1 cellular context compared by ENCODE assay signal in the genomic region with DNA sequence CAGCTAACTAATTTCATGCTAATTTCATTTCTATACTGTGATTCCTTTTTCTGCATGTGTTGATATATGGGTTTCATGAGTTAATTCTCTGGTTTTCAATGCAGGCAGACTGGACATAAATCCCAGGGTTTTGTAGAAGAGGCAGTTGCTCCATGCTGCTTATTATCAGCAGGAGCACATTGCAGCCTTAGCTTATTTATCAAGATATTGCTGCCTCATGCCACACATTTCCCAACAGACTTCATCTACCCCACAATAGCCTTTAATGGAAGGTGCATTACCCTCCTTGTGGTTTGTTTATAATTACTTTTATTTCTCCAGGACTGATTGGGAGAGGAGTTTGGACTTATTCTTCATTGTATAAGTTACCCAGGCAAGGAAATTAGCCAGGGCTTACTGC.
TF ChIP-seq lines count a peak whose summit lies in the region.

No MANE protein-coding gene starts in this region.

TF ChIP-seq in K562, 482 proteins besides CTCF, POLR2A, EP300 and RAD21 (continued from another document and continues in another):
- TF ChIP-seq, protein P1, sequence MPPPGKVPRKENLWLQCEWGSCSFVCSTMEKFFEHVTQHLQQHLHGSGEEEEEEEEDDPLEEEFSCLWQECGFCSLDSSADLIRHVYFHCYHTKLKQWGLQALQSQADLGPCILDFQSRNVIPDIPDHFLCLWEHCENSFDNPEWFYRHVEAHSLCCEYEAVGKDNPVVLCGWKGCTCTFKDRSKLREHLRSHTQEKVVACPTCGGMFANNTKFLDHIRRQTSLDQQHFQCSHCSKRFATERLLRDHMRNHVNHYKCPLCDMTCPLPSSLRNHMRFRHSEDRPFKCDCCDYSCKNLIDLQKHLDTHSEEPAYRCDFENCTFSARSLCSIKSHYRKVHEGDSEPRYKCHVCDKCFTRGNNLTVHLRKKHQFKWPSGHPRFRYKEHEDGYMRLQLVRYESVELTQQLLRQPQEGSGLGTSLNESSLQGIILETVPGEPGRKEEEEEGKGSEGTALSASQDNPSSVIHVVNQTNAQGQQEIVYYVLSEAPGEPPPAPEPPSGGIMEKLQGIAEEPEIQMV (tag; conservative IDR thresholded peaks at IDR 0.05; ENCODE audit: low read depth) = no peak
- TF ChIP-seq, protein P2, sequence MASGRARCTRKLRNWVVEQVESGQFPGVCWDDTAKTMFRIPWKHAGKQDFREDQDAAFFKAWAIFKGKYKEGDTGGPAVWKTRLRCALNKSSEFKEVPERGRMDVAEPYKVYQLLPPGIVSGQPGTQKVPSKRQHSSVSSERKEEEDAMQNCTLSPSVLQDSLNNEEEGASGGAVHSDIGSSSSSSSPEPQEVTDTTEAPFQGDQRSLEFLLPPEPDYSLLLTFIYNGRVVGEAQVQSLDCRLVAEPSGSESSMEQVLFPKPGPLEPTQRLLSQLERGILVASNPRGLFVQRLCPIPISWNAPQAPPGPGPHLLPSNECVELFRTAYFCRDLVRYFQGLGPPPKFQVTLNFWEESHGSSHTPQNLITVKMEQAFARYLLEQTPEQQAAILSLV (tag; IDR thresholded peaks at IDR 0.05) = no peak
- peak; percentile 44; the same call in 1 of the 2 replicates for TF ChIP-seq ZNF584 (CRISPR knock-in tag; IDR thresholded peaks at IDR 0.05; ENCODE audit: low read depth)
- TF ChIP-seq ZNF224 (CRISPR knock-in tag; IDR thresholded peaks at IDR 0.05) = no peak
- TF ChIP-seq, protein P3, sequence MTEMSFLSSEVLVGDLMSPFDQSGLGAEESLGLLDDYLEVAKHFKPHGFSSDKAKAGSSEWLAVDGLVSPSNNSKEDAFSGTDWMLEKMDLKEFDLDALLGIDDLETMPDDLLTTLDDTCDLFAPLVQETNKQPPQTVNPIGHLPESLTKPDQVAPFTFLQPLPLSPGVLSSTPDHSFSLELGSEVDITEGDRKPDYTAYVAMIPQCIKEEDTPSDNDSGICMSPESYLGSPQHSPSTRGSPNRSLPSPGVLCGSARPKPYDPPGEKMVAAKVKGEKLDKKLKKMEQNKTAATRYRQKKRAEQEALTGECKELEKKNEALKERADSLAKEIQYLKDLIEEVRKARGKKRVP (CRISPR knock-in tag; IDR thresholded peaks at IDR 0.05) = peak; percentile 23; the same call in 1 of the 2 replicates
- TF ChIP-seq, protein P4, sequence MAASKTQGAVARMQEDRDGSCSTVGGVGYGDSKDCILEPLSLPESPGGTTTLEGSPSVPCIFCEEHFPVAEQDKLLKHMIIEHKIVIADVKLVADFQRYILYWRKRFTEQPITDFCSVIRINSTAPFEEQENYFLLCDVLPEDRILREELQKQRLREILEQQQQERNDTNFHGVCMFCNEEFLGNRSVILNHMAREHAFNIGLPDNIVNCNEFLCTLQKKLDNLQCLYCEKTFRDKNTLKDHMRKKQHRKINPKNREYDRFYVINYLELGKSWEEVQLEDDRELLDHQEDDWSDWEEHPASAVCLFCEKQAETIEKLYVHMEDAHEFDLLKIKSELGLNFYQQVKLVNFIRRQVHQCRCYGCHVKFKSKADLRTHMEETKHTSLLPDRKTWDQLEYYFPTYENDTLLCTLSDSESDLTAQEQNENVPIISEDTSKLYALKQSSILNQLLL (CRISPR knock-in tag; IDR thresholded peaks at IDR 0.05; ENCODE audit: borderline replicate concordance) = no peak
- TF ChIP-seq COPS2 (conservative IDR thresholded peaks at IDR 0.05) = no peak
- no peak for TF ChIP-seq MCM2 (IDR thresholded peaks at IDR 0.05; ENCODE audit: low read depth)
- TF ChIP-seq ZNF778 (CRISPR knock-in tag; IDR thresholded peaks at IDR 0.05) = no peak
- no peak for TF ChIP-seq MED1 (CRISPR knock-in tag; IDR thresholded peaks at IDR 0.05; ENCODE audit: borderline replicate concordance)
- TF ChIP-seq, protein P5, sequence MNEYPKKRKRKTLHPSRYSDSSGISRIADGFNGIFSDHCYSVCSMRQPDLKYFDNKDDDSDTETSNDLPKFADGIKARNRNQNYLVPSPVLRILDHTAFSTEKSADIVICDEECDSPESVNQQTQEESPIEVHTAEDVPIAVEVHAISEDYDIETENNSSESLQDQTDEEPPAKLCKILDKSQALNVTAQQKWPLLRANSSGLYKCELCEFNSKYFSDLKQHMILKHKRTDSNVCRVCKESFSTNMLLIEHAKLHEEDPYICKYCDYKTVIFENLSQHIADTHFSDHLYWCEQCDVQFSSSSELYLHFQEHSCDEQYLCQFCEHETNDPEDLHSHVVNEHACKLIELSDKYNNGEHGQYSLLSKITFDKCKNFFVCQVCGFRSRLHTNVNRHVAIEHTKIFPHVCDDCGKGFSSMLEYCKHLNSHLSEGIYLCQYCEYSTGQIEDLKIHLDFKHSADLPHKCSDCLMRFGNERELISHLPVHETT (CRISPR knock-in tag; conservative IDR thresholded peaks at IDR 0.05 in 1 of 2, IDR thresholded peaks at IDR 0.05 in 1 of 2) = peak in 1 of 2 experiments; percentile 62; a peak in 1 of 4 replicates
- TF ChIP-seq HDAC2 (IDR thresholded peaks at IDR 0.05) = peak; percentile 75
- TF ChIP-seq GABPB1 (CRISPR knock-in tag; IDR thresholded peaks at IDR 0.05) = no peak
- TF ChIP-seq NFYB (IDR thresholded peaks at IDR 0.05; ENCODE audit: extremely low read depth, insufficient read length) = no peak
- no peak for TF ChIP-seq ZC3H4 (CRISPR knock-in tag; IDR thresholded peaks at IDR 0.05; ENCODE audit: borderline replicate concordance)
- no peak for TF ChIP-seq HDAC6 (IDR thresholded peaks at IDR 0.05; ENCODE audit: low read depth, low read length)
- TF ChIP-seq MEIS2 (IDR thresholded peaks at IDR 0.05; ENCODE audit: partially characterized antibody) = peak; percentile 85
- TF ChIP-seq NFE2 (IDR thresholded peaks at IDR 0.05; ENCODE audit: low read depth) = peak; percentile 89
- TF ChIP-seq POLR2AphosphoS2 (IDR thresholded peaks at IDR 0.05; ENCODE audit: low read length) = no peak
- peak; percentile 95 for TF ChIP-seq TEAD4 (IDR thresholded peaks at IDR 0.05; ENCODE audit: low read length)
- no peak for TF ChIP-seq TEAD4 (CRISPR knock-in tag; IDR thresholded peaks at IDR 0.05; ENCODE audit: borderline replicate concordance)
- no peak for TF ChIP-seq TARDBP (IDR thresholded peaks at IDR 0.05)
- TF ChIP-seq ARNT (IDR thresholded peaks at IDR 0.05) = no peak
- TF ChIP-seq, protein P6, sequence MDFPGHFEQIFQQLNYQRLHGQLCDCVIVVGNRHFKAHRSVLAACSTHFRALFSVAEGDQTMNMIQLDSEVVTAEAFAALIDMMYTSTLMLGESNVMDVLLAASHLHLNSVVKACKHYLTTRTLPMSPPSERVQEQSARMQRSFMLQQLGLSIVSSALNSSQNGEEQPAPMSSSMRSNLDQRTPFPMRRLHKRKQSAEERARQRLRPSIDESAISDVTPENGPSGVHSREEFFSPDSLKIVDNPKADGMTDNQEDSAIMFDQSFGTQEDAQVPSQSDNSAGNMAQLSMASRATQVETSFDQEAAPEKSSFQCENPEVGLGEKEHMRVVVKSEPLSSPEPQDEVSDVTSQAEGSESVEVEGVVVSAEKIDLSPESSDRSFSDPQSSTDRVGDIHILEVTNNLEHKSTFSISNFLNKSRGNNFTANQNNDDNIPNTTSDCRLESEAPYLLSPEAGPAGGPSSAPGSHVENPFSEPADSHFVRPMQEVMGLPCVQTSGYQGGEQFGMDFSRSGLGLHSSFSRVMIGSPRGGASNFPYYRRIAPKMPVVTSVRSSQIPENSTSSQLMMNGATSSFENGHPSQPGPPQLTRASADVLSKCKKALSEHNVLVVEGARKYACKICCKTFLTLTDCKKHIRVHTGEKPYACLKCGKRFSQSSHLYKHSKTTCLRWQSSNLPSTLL (IDR thresholded peaks at IDR 0.05) = no peak
- TF ChIP-seq, protein P7, sequence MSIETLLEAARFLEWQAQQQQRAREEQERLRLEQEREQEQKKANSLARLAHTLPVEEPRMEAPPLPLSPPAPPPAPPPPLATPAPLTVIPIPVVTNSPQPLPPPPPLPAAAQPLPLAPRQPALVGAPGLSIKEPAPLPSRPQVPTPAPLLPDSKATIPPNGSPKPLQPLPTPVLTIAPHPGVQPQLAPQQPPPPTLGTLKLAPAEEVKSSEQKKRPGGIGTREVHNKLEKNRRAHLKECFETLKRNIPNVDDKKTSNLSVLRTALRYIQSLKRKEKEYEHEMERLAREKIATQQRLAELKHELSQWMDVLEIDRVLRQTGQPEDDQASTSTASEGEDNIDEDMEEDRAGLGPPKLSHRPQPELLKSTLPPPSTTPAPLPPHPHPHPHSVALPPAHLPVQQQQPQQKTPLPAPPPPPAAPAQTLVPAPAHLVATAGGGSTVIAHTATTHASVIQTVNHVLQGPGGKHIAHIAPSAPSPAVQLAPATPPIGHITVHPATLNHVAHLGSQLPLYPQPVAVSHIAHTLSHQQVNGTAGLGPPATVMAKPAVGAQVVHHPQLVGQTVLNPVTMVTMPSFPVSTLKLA (conservative IDR thresholded peaks at IDR 0.05) = 0 out of 4 replicates have a peak, but pooled peaks of 1 of the 2 experiments have one; percentile 38
- TF ChIP-seq XRCC3 (IDR thresholded peaks at IDR 0.05) = no peak
- TF ChIP-seq TAF15 (IDR thresholded peaks at IDR 0.05; ENCODE audit: low read depth, low read length) = no peak
- TF ChIP-seq HDAC3 (IDR thresholded peaks at IDR 0.05; ENCODE audit: borderline replicate concordance, partially characterized antibody) = no peak
- TF ChIP-seq, protein P8, sequence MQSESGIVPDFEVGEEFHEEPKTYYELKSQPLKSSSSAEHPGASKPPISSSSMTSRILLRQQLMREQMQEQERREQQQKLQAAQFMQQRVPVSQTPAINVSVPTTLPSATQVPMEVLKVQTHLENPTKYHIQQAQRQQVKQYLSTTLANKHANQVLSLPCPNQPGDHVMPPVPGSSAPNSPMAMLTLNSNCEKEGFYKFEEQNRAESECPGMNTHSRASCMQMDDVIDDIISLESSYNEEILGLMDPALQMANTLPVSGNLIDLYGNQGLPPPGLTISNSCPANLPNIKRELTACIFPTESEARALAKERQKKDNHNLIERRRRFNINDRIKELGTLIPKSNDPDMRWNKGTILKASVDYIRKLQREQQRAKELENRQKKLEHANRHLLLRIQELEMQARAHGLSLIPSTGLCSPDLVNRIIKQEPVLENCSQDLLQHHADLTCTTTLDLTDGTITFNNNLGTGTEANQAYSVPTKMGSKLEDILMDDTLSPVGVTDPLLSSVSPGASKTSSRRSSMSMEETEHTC (IDR thresholded peaks at IDR 0.05) = 0 out of 2 replicates have a peak, but pooled peaks have one; percentile 41
- TF ChIP-seq ELF2 (CRISPR knock-in tag; IDR thresholded peaks at IDR 0.05) = no peak
- peak; percentile 57; the same call in 1 of the 2 replicates for TF ChIP-seq MAFK (IDR thresholded peaks at IDR 0.05; ENCODE audit: low read length)
- TF ChIP-seq HEY1 (CRISPR knock-in tag; IDR thresholded peaks at IDR 0.05; ENCODE audit: borderline replicate concordance) = no peak
- no peak for TF ChIP-seq PTRF (tag; IDR thresholded peaks at IDR 0.05)
- TF ChIP-seq CBFA2T2 (conservative IDR thresholded peaks at IDR 0.05) = peak; percentile 83
- TF ChIP-seq GTF2F1 (IDR thresholded peaks at IDR 0.05; ENCODE audit: low read depth, low read length) = no peak
- no peak for TF ChIP-seq KAT7 (CRISPR knock-in tag; IDR thresholded peaks at IDR 0.05; ENCODE audit: borderline replicate concordance)
- TF ChIP-seq, protein P9, sequence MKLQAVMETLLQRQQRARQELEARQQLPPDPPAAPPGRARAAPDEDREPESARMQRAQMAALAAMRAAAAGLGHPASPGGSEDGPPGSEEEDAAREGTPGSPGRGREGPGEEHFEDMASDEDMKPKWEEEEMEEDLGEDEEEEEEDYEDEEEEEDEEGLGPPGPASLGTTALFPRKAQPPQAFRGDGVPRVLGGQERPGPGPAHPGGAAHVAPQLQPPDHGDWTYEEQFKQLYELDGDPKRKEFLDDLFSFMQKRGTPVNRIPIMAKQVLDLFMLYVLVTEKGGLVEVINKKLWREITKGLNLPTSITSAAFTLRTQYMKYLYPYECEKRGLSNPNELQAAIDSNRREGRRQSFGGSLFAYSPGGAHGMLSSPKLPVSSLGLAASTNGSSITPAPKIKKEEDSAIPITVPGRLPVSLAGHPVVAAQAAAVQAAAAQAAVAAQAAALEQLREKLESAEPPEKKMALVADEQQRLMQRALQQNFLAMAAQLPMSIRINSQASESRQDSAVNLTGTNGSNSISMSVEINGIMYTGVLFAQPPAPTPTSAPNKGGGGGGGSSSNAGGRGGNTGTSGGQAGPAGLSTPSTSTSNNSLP (IDR thresholded peaks at IDR 0.05; ENCODE audit: borderline replicate concordance, low read depth, low read length) = peak; percentile 70; the same call in 1 of the 2 replicates
- no peak for TF ChIP-seq ZNF143 (CRISPR knock-in tag; IDR thresholded peaks at IDR 0.05)
- no peak for TF ChIP-seq TRIM28 (IDR thresholded peaks at IDR 0.05)
- TF ChIP-seq CXXC5 (CRISPR knock-in tag; IDR thresholded peaks at IDR 0.05) = 0 out of 2 replicates have a peak, but pooled peaks have one; percentile 11
- peak; percentile 41; the same call in 1 of the 2 replicates for TF ChIP-seq GATA2 (CRISPR knock-in tag; IDR thresholded peaks at IDR 0.05)
- TF ChIP-seq, protein P10, sequence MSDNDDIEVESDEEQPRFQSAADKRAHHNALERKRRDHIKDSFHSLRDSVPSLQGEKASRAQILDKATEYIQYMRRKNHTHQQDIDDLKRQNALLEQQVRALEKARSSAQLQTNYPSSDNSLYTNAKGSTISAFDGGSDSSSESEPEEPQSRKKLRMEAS (CRISPR knock-in tag; IDR thresholded peaks at IDR 0.05) = peak; percentile 49; the same call in 1 of the 2 replicates
- TF ChIP-seq, protein P11, sequence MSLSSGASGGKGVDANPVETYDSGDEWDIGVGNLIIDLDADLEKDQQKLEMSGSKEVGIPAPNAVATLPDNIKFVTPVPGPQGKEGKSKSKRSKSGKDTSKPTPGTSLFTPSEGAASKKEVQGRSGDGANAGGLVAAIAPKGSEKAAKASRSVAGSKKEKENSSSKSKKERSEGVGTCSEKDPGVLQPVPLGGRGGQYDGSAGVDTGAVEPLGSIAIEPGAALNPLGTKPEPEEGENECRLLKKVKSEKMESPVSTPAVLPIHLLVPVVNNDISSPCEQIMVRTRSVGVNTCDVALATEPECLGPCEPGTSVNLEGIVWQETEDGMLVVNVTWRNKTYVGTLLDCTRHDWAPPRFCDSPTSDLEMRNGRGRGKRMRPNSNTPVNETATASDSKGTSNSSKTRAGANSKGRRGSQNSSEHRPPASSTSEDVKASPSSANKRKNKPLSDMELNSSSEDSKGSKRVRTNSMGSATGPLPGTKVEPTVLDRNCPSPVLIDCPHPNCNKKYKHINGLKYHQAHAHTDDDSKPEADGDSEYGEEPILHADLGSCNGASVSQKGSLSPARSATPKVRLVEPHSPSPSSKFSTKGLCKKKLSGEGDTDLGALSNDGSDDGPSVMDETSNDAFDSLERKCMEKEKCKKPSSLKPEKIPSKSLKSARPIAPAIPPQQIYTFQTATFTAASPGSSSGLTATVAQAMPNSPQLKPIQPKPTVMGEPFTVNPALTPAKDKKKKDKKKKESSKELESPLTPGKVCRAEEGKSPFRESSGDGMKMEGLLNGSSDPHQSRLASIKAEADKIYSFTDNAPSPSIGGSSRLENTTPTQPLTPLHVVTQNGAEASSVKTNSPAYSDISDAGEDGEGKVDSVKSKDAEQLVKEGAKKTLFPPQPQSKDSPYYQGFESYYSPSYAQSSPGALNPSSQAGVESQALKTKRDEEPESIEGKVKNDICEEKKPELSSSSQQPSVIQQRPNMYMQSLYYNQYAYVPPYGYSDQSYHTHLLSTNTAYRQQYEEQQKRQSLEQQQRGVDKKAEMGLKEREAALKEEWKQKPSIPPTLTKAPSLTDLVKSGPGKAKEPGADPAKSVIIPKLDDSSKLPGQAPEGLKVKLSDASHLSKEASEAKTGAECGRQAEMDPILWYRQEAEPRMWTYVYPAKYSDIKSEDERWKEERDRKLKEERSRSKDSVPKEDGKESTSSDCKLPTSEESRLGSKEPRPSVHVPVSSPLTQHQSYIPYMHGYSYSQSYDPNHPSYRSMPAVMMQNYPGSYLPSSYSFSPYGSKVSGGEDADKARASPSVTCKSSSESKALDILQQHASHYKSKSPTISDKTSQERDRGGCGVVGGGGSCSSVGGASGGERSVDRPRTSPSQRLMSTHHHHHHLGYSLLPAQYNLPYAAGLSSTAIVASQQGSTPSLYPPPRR (CRISPR knock-in tag; IDR thresholded peaks at IDR 0.05; ENCODE audit: borderline replicate concordance) = no peak
